ENCODE assay signal across 7 cellular contexts in genomic region chr7:149795126-149795525, GRCh38. TPM values are rescaled to one million over a fixed set of nuclear protein-coding genes. Genes with fewer than 3 reads are reported as not detected.
"Had no signal": no experiment of that assay in that cellular context is flagged by ENCODE, and none has a peak within 500 bp of the region (broad histone marks: within the 10 kb centered on the region; RNA-seq: fewer than 3 reads in every experiment).

No MANE protein-coding gene starts in this region.

- FAIRE-seq: HTR-8/SVneo, K562 had no signal

- H2AFZ ChIP-seq: GM23248 had no signal

- H3K36me3 ChIP-seq: HAP-1 had no signal

- ATAC-seq: HCT116 had no signal

- H3K27ac ChIP-seq: GM23248 had no signal

- DNase-seq: GM23248, GOT3, IMR-90 had no signal

- H3K4me3 ChIP-seq: GM23248, HAP-1, K562 had no signal

- H3K9me3 ChIP-seq: HAP-1 had no signal

- H3K4me1 ChIP-seq: HAP-1 had no signal

- H3K9ac ChIP-seq: GM23248 had no signal

RNA-seq across cellular contexts. Expression of gene ZNF467, which starts 21.7 kb away (rescaled TPM):
- total RNA-seq: GM23248, IMR-90 had no signal
